Comparison of ENCODE assay signal across 9 cellular contexts in genomic region chr19:15200575-15201364, GRCh38. TPM values are rescaled to one million over a fixed set of nuclear protein-coding genes. Genes with fewer than 3 reads are reported as not detected.
DNase-seq lines count a peak whose midpoint lies in the region; ATAC-seq and TF ChIP-seq lines count a peak whose summit lies in the region.
"Had no signal": no experiment of that assay in that cellular context is flagged by ENCODE, and none has a peak within 500 bp of the region (broad histone marks: within the 10 kb centered on the region; RNA-seq: fewer than 3 reads in every experiment).

Gene NOTCH3 (minus strand): TSS chr19:15200995. CDS start chr19:15200905, 90 bp downstream.

- no peaks in the 10 kb centered on the region for H3K9me2 ChIP-seq in Karpas-422 (replicated peaks; ENCODE audit: insufficient read depth, low read length)

- WGBS in right lobe of liver (ENCODE audit: insufficient coverage, low coverage, low lambda C conversion rate, missing lambda C conversion rate): 12% methylated on average over 15 of the region's 74 CpGs
- 5 to 6% methylated on average over 24 to 31 of the region's 74 CpGs for WGBS in tibial nerve, 2 donors

- intact Hi-C loops in right lobe of liver (cut with DNase I): no loop called here

- H3K4me3 ChIP-seq in right lobe of liver (peak within 1 kb of the TSS; percentile 14 to 40 (median 23)), tibial nerve (peak within 1 kb of the TSS; percentile 36 to 58 (median 46)), Karpas-422 (ENCODE audit: low read length) (no peak within 1 kb of the TSS)

- no peak within 1 kb of the TSS for H2AFZ ChIP-seq in Karpas-422 (ENCODE audit: low read length)

- no peak within 1 kb of the TSS for H3K9ac ChIP-seq in Karpas-422 (ENCODE audit: low read length)

- TF ChIP-seq POLR2A in right lobe of liver (IDR thresholded peaks at IDR 0.05) (no peak), tibial nerve (IDR thresholded peaks at IDR 0.05) (no peak)

- H3K27me3 ChIP-seq in right lobe of liver (peaks cover 0 to 7% of the 10 kb centered on the region in 2 donors), tibial nerve (peaks cover 0 to 33% of the 10 kb centered on the region in 2 donors), Karpas-422 (ENCODE audit: low read length) (no peaks in the 10 kb centered on the region)

- peaks cover 4% of the 10 kb centered on the region for H3K4me1 Mint-ChIP-seq in T-helper 2 cell treated with Interferon-gamma antibody and Interleukin-4, amounts not matched to agents 5 μg/mL and 100 μg/mL, for 36 hours (ENCODE audit: low read depth)
- peaks cover 8% of the 10 kb centered on the region for H3K4me1 Mint-ChIP-seq in central memory CD8-positive, alpha-beta T cell

- TF ChIP-seq CTCF in right lobe of liver (IDR thresholded peaks at IDR 0.05): no peak
- no peak for TF ChIP-seq CTCF in tibial nerve (IDR thresholded peaks at IDR 0.05)

- H3K4me3 Mint-ChIP-seq in T-helper 2 cell treated with Interferon-gamma antibody and Interleukin-4, amounts not matched to agents 5 μg/mL and 100 μg/mL, for 36 hours: peak within 1 kb of the TSS; percentile 29
- peak within 1 kb of the TSS; percentile 25 for H3K4me3 Mint-ChIP-seq in central memory CD8-positive, alpha-beta T cell

- no peaks in the 10 kb centered on the region for H3K36me3 Mint-ChIP-seq in T-helper 2 cell treated with Interferon-gamma antibody and Interleukin-4, amounts not matched to agents 5 μg/mL and 100 μg/mL, for 36 hours (ENCODE audit: low read depth)
- peaks cover 3% of the 10 kb centered on the region for H3K36me3 Mint-ChIP-seq in central memory CD8-positive, alpha-beta T cell (ENCODE audit: insufficient read depth)

- no peaks in the 10 kb centered on the region for H4K20me1 ChIP-seq in Karpas-422 (ENCODE audit: insufficient read depth, low read depth, low read length)

- TF ChIP-seq EP300 in tibial nerve (IDR thresholded peaks at IDR 0.05): no peak

- H3K36me3 ChIP-seq in right lobe of liver (no peaks in the 10 kb centered on the region), tibial nerve (no peaks in the 10 kb centered on the region), Karpas-422 (ENCODE audit: insufficient read depth, low read length) (no peaks in the 10 kb centered on the region)

- H3K4me1 ChIP-seq in right lobe of liver: peaks cover 0 to 6% (median 1%) of the 10 kb centered on the region in 4 donors
- peaks cover 0 to 41% (median 16%) of the 10 kb centered on the region in 4 donors for H3K4me1 ChIP-seq in tibial nerve
- H3K4me1 ChIP-seq in Karpas-422 (ENCODE audit: low read length): peaks cover 18% of the 10 kb centered on the region

- no peak for ATAC-seq in central memory CD8-positive, alpha-beta T cell (replicated peaks; ENCODE audit: extremely low read depth, poor library complexity, severe bottlenecking)
- peak in 2 of 4 donors; percentile 25 to 31 for ATAC-seq in right lobe of liver

- DNase-seq in T-helper 2 cell treated with Interferon-gamma antibody and Interleukin-4, amounts not matched to agents 5 μg/mL and 100 μg/mL, for 36 hours (ENCODE audit: low spot score): no peak
- DNase-seq in T-helper 2 cell (no peak), right lobe of liver (no peak), tibial nerve (ENCODE audit: low spot score in 2 of 2) (no peak), Karpas-422 (no peak), NCI-H2196 treated with DMSO at 0.1 percent for 48 hours (lab: John Stamatoyannopoulos, UW; ENCODE audit: unreplicated experiment) (no peak), COLO668 (lab: John Stamatoyannopoulos, UW; ENCODE audit: unreplicated experiment) (no peak)
- DNase-seq in central memory CD8-positive, alpha-beta T cell (ENCODE audit: low spot score in 2 of 2): no peak
- DNase-seq: CD4-positive, CD25-positive, alpha-beta regulatory T cell had no signal

- peaks cover 57% of the 10 kb centered on the region for H3K27me3 Mint-ChIP-seq in T-helper 2 cell treated with Interferon-gamma antibody and Interleukin-4, amounts not matched to agents 5 μg/mL and 100 μg/mL, for 36 hours (ENCODE audit: low read depth)
- H3K27me3 Mint-ChIP-seq in central memory CD8-positive, alpha-beta T cell: peaks cover 67% of the 10 kb centered on the region

- no peaks in the 10 kb centered on the region for H3K9me3 Mint-ChIP-seq in T-helper 2 cell treated with Interferon-gamma antibody and Interleukin-4, amounts not matched to agents 5 μg/mL and 100 μg/mL, for 36 hours
- H3K9me3 Mint-ChIP-seq in central memory CD8-positive, alpha-beta T cell: no peaks in the 10 kb centered on the region

- no peaks in the 10 kb centered on the region for H3K79me2 ChIP-seq in Karpas-422 (ENCODE audit: low read length)

- no peak within 1 kb of the TSS for H3K27ac ChIP-seq in right lobe of liver
- peak within 1 kb of the TSS; percentile 28 to 88 (median 79) for H3K27ac ChIP-seq in tibial nerve
- H3K27ac ChIP-seq in Karpas-422 (ENCODE audit: low read length): no peak within 1 kb of the TSS

- H3K9me3 ChIP-seq in right lobe of liver (no peaks in the 10 kb centered on the region), tibial nerve (no peaks in the 10 kb centered on the region), Karpas-422 (ENCODE audit: low read length) (no peaks in the 10 kb centered on the region)

- H3K27ac Mint-ChIP-seq in T-helper 2 cell treated with Interferon-gamma antibody and Interleukin-4, amounts not matched to agents 5 μg/mL and 100 μg/mL, for 36 hours: no peak within 1 kb of the TSS
- no peak within 1 kb of the TSS for H3K27ac Mint-ChIP-seq in central memory CD8-positive, alpha-beta T cell (ENCODE audit: low read depth)

- no peak within 1 kb of the TSS for H3K4me2 ChIP-seq in Karpas-422 (ENCODE audit: low read depth, low read length, poor library complexity, severe bottlenecking)

RNA-seq across cellular contexts. Expression of gene NOTCH3, which starts in this region (rescaled TPM):
- total RNA-seq in right lobe of liver (1 to 10 TPM; 1.7 to 6.7 (median 2.4) TPM), tibial nerve (10 to 100 TPM; 34.3 to 86.1 (median 53.2) TPM)
- 0.45 and 3.2 TPM in 2 replicates for total RNA-seq in Karpas-422 (2014; rRNA removed; shearing (Covaris generic); ENCODE audit: low replicate concordance)
- total RNA-seq: CD4-positive, CD25-positive, alpha-beta regulatory T cell had no signal

Comparison
In these comparisons a context has a peak if more than half of its experiments do, and no peak if none do; other contexts are left out.
1. H3K27ac ChIP-seq: peak in tibial nerve (4 of 4); none in right lobe of liver (0 of 3) and Karpas-422 (single experiment).